In genomic region chr7:138907849-138908248, GRCh38 we compare ENCODE assay signal across 14 cellular contexts.
"Had no signal": no experiment of that assay in that cellular context is flagged by ENCODE, and none has a peak within 500 bp of the region (broad histone marks: within the 10 kb centered on the region; RNA-seq: fewer than 3 reads in every experiment).

No MANE protein-coding gene starts in this region.

- H3K27ac ChIP-seq: ascending aorta, coronary artery, thyroid gland had no signal

- H3K36me3 ChIP-seq: ascending aorta, thyroid gland had no signal

- H3K27me3 ChIP-seq: ascending aorta, thyroid gland had no signal

- DNase-seq: activated B cell treated with CpG ODN at 0.5 μM for 24 hours; activated CD4-positive, alpha-beta memory T cell treated with anti-CD3 and anti-CD28 coated beads for 36 hours; activated CD4-positive, alpha-beta T cell treated with anti-CD3 and anti-CD28 coated beads for 4 hours; activated CD8-positive, alpha-beta memory T cell treated with anti-CD3 and anti-CD28 coated beads, Interleukin-2, amount 10 ng/mL, durations not matched to agents 7 days and 5 days; activated naive CD4-positive, alpha-beta T cell treated with anti-CD3 and anti-CD28 coated beads for 36 hours; activated T-cell treated with anti-CD3 and anti-CD28 coated beads, Interleukin-2, amount 50 U/mL, for 24 hours; stimulated activated CD4-positive, alpha-beta T cell treated with anti-CD3 and anti-CD28 coated beads, Interleukin-2, amount 100 ng/mL, for 24 hours; stimulated activated naive CD4-positive, alpha-beta T cell treated with Interleukin-2 at 50 U/mL for 16 hours; SW 1271; T-helper 2 cell; thyroid gland had no signal

- H3K4me3 ChIP-seq: ascending aorta, coronary artery, thyroid gland had no signal

- H3K9me3 ChIP-seq: ascending aorta, thyroid gland had no signal

- ATAC-seq: activated CD8-positive, alpha-beta memory T cell treated with anti-CD3 and anti-CD28 coated beads, Interleukin-2, amount 10 ng/mL, durations not matched to agents 7 days and 5 days; natural killer cell treated with Interleukin-12 subunit alpha and Interleukin-12 subunit beta and Interleukin-15 and Interleukin-18, amount 100 ng/mL, for 72 hours had no signal

- H3K4me1 ChIP-seq: ascending aorta, thyroid gland had no signal
